ENCODE assay signal across 11 cellular contexts in genomic region chr14:32635103-32635719, GRCh38.
DNase-seq lines count a peak whose midpoint lies in the region; ATAC-seq and TF ChIP-seq lines count a peak whose summit lies in the region.
"Had no signal": no experiment of that assay in that cellular context is flagged by ENCODE, and none has a peak within 500 bp of the region (broad histone marks: within the 10 kb centered on the region; RNA-seq: fewer than 3 reads in every experiment).

No MANE protein-coding gene starts in this region.

- 0 to 1% methylated on average over 2 of the region's 2 CpGs for WGBS in body of pancreas, 2 donors
- 43% methylated on average over 2 of the region's 2 CpGs for WGBS in prostate gland

- no peaks in the 10 kb centered on the region for H3K9me3 ChIP-seq in body of pancreas
- H3K9me3 ChIP-seq in prostate gland: no peaks in the 10 kb centered on the region
- H3K9me3 ChIP-seq: Caco-2, transverse colon had no signal

- no peaks in the 10 kb centered on the region for H3K36me3 Mint-ChIP-seq in activated naive CD4-positive, alpha-beta T cell treated with anti-CD3 and anti-CD28 coated beads, Interleukin-2, amount 50 U/mL, for 72 hours
- no peaks in the 10 kb centered on the region for H3K36me3 Mint-ChIP-seq in activated naive CD8-positive, alpha-beta T cell treated with anti-CD3 and anti-CD28 coated beads, Interleukin-2, amount 50 U/mL, for 24 hours (ENCODE audit: low read depth)

- DNase-seq in AG08395 (ENCODE audit: low spot score) (peak; percentile 44), body of pancreas (no peak), kidney glomerular epithelial cell (lab: John Stamatoyannopoulos, UW) (peak; percentile 41), SW480 (ENCODE audit: low spot score) (no peak), prostate gland (ENCODE audit: low spot score) (no peak)
- no peak for DNase-seq in activated naive CD4-positive, alpha-beta T cell treated with anti-CD3 and anti-CD28 coated beads, Interleukin-2, amount 50 U/mL, for 72 hours (ENCODE audit: low spot score in 2 of 2)
- no peak for DNase-seq in activated naive CD8-positive, alpha-beta T cell treated with anti-CD3 and anti-CD28 coated beads, Interleukin-2, amount 50 U/mL, for 24 hours
- DNase-seq: Caco-2, transverse colon had no signal

- H3K27ac ChIP-seq in body of pancreas (peak overlapping the region in 3 of 4 donors; percentile 41 to 60 (median 41)), prostate gland (no peak overlapping the region)
- H3K27ac ChIP-seq: transverse colon had no signal

- H3K27me3 Mint-ChIP-seq in activated naive CD8-positive, alpha-beta T cell treated with anti-CD3 and anti-CD28 coated beads, Interleukin-2, amount 50 U/mL, for 24 hours: no peaks in the 10 kb centered on the region

- H3K4me3 Mint-ChIP-seq in activated naive CD8-positive, alpha-beta T cell treated with anti-CD3 and anti-CD28 coated beads, Interleukin-2, amount 50 U/mL, for 24 hours: no peak overlapping the region

- TF ChIP-seq POLR2A in body of pancreas (IDR thresholded peaks at IDR 0.05): no peak
- TF ChIP-seq POLR2A in prostate gland (IDR thresholded peaks at IDR 0.05): no peak

- H3K4me3 ChIP-seq in body of pancreas (peak overlapping the region in 1 of 2 donors; percentile 0), prostate gland (no peak overlapping the region)
- H3K4me3 ChIP-seq: transverse colon had no signal

- H3K27ac Mint-ChIP-seq in activated naive CD4-positive, alpha-beta T cell treated with anti-CD3 and anti-CD28 coated beads, Interleukin-2, amount 50 U/mL, for 72 hours: no peak overlapping the region
- no peak overlapping the region for H3K27ac Mint-ChIP-seq in activated naive CD8-positive, alpha-beta T cell treated with anti-CD3 and anti-CD28 coated beads, Interleukin-2, amount 50 U/mL, for 24 hours

- H3K36me3 ChIP-seq in body of pancreas (replicated peaks in 1 of 2; ENCODE audit: insufficient read depth in 1 of 2, low read depth in 2 of 2) (no peaks in the 10 kb centered on the region), prostate gland (no peaks in the 10 kb centered on the region)
- H3K36me3 ChIP-seq: transverse colon had no signal

- H3K4me1 Mint-ChIP-seq in activated naive CD8-positive, alpha-beta T cell treated with anti-CD3 and anti-CD28 coated beads, Interleukin-2, amount 50 U/mL, for 24 hours: no peaks in the 10 kb centered on the region

- TF ChIP-seq CTCF in body of pancreas (IDR thresholded peaks at IDR 0.05) (no peak), prostate gland (IDR thresholded peaks at IDR 0.05) (no peak)

- intact Hi-C loops in body of pancreas (cut with DNase I) (no loop called here), prostate gland (cut with DNase I) (no loop called here)

- ATAC-seq in HG02798 (IDR thresholded peaks at IDR 0.05; ENCODE audit: poor library complexity, unreplicated experiment) (peak; percentile 68), body of pancreas (peak; percentile 85)
- ATAC-seq in activated naive CD4-positive, alpha-beta T cell treated with anti-CD3 and anti-CD28 coated beads, Interleukin-2, amount 50 U/mL, for 72 hours: no peak
- ATAC-seq in activated naive CD8-positive, alpha-beta T cell treated with anti-CD3 and anti-CD28 coated beads, Interleukin-2, amount 50 U/mL, for 24 hours: no peak
- ATAC-seq: Panc1 had no signal

- no peaks in the 10 kb centered on the region for H3K9me3 Mint-ChIP-seq in activated naive CD4-positive, alpha-beta T cell treated with anti-CD3 and anti-CD28 coated beads, Interleukin-2, amount 50 U/mL, for 72 hours
- H3K9me3 Mint-ChIP-seq in activated naive CD8-positive, alpha-beta T cell treated with anti-CD3 and anti-CD28 coated beads, Interleukin-2, amount 50 U/mL, for 24 hours: no peaks in the 10 kb centered on the region

- H3K27me3 ChIP-seq in body of pancreas (no peaks in the 10 kb centered on the region), prostate gland (replicated peaks; ENCODE audit: insufficient read depth) (no peaks in the 10 kb centered on the region)
- H3K27me3 ChIP-seq: transverse colon had no signal

- H3K4me1 ChIP-seq in body of pancreas (peaks cover 26% of the 10 kb centered on the region), prostate gland (replicated peaks) (no peaks in the 10 kb centered on the region)
- H3K4me1 ChIP-seq: Caco-2 had no signal

Comparison
In these comparisons a context has a peak if more than half of its experiments do, and no peak if none do; other contexts are left out.
1. DNase-seq: peak in AG08395 (single experiment) and kidney glomerular epithelial cell (single experiment); none in body of pancreas (0 of 4), activated naive CD4-positive, alpha-beta T cell treated with anti-CD3 and anti-CD28 coated beads, Interleukin-2, amount 50 U/mL, for 72 hours (0 of 2), activated naive CD8-positive, alpha-beta T cell treated with anti-CD3 and anti-CD28 coated beads, Interleukin-2, amount 50 U/mL, for 24 hours (single experiment), SW480 (single experiment) and prostate gland (single experiment).
2. ATAC-seq: peak in HG02798 (single experiment) and body of pancreas (single experiment); none in activated naive CD4-positive, alpha-beta T cell treated with anti-CD3 and anti-CD28 coated beads, Interleukin-2, amount 50 U/mL, for 72 hours (0 of 2) and activated naive CD8-positive, alpha-beta T cell treated with anti-CD3 and anti-CD28 coated beads, Interleukin-2, amount 50 U/mL, for 24 hours (single experiment).
3. H3K27ac ChIP-seq: peak in body of pancreas (3 of 4); none in prostate gland (0 of 2).